Comparison of ENCODE assay signal across 1 cellular context in genomic region chr14:24141030-24141880, GRCh38.
TF ChIP-seq lines count a peak whose summit lies in the region.

Gene EMC9 (minus strand): TSS chr14:24141591. CDS start chr14:24141304, 287 bp downstream.

TF ChIP-seq in HepG2, 621 proteins besides CTCF, POLR2A, EP300 and RAD21 (continued from another document and continues in another):
- TF ChIP-seq HOMEZ (CRISPR knock-in tag; IDR thresholded peaks at IDR 0.05; ENCODE audit: low read depth) = peak; percentile 97
- peak; percentile 64 for TF ChIP-seq ZNF276 (CRISPR knock-in tag; IDR thresholded peaks at IDR 0.05; ENCODE audit: low read depth)
- peak; percentile 88 for TF ChIP-seq ZBTB4 (CRISPR knock-in tag; IDR thresholded peaks at IDR 0.05; ENCODE audit: borderline replicate concordance)
- no peak; the same call in 1 of the 2 replicates for TF ChIP-seq ETV6 (CRISPR knock-in tag; conservative IDR thresholded peaks at IDR 0.05)
- peak; percentile 98 for TF ChIP-seq TERF1 (CRISPR knock-in tag; IDR thresholded peaks at IDR 0.05)
- peak; percentile 75 for TF ChIP-seq SRSF1 (optimal IDR thresholded peaks at IDR 0.05; ENCODE audit: low read depth, low read length)
- TF ChIP-seq MIER2 (CRISPR knock-in tag; IDR thresholded peaks at IDR 0.05) = no peak
- peak; percentile 89 for TF ChIP-seq IRF2 (CRISPR knock-in tag; IDR thresholded peaks at IDR 0.05)
- peak; percentile 7 for TF ChIP-seq ADNP (CRISPR knock-in tag; IDR thresholded peaks at IDR 0.05)
- peak; percentile 94 for TF ChIP-seq HOXA5 (CRISPR knock-in tag; IDR thresholded peaks at IDR 0.05)
- TF ChIP-seq ELF3 (CRISPR knock-in tag; IDR thresholded peaks at IDR 0.05) = peak; percentile 84
- peak; percentile 50 for TF ChIP-seq RBM39 (IDR thresholded peaks at IDR 0.05; ENCODE audit: low read depth, low read length, poor library complexity, severe bottlenecking)
- TF ChIP-seq HCFC1 (IDR thresholded peaks at IDR 0.05; ENCODE audit: low read depth, low read length) = peak; percentile 5; the same call in 1 of the 2 replicates
- peak; percentile 90 for TF ChIP-seq ZNF570 (CRISPR knock-in tag; IDR thresholded peaks at IDR 0.05; ENCODE audit: borderline replicate concordance)
- TF ChIP-seq ZNF281 (CRISPR knock-in tag; IDR thresholded peaks at IDR 0.05; ENCODE audit: borderline replicate concordance) = peak; percentile 97
- TF ChIP-seq FOXO4 (CRISPR knock-in tag; conservative IDR thresholded peaks at IDR 0.05) = no peak
- no peak for TF ChIP-seq CENPX (CRISPR knock-in tag; IDR thresholded peaks at IDR 0.05)
- TF ChIP-seq SAP130 (CRISPR knock-in tag; IDR thresholded peaks at IDR 0.05; ENCODE audit: low read depth) = peak; percentile 97
- TF ChIP-seq ZNF501 (CRISPR knock-in tag; IDR thresholded peaks at IDR 0.05) = no peak
- TF ChIP-seq TBX2 (CRISPR knock-in tag; IDR thresholded peaks at IDR 0.05; ENCODE audit: borderline replicate concordance) = peak; percentile 96
- no peak for TF ChIP-seq NR3C1 (CRISPR knock-in tag; IDR thresholded peaks at IDR 0.05)
- TF ChIP-seq ATF6 (CRISPR knock-in tag; conservative IDR thresholded peaks at IDR 0.05) = peak; percentile 89; the same call in 1 of the 2 replicates
- TF ChIP-seq KAT2B (IDR thresholded peaks at IDR 0.05; ENCODE audit: borderline replicate concordance, low read depth, low read length) = no peak
- no peak for TF ChIP-seq ZFP36L2 (CRISPR knock-in tag; IDR thresholded peaks at IDR 0.05)
- peak; percentile 99 for TF ChIP-seq POGK (CRISPR knock-in tag; conservative IDR thresholded peaks at IDR 0.05)
- peak; percentile 84 for TF ChIP-seq THAP11 (CRISPR knock-in tag; IDR thresholded peaks at IDR 0.05)
- peak; percentile 94 for TF ChIP-seq ZHX1 (CRISPR knock-in tag; IDR thresholded peaks at IDR 0.05; ENCODE audit: low read depth)
- TF ChIP-seq GLI4 (CRISPR knock-in tag; IDR thresholded peaks at IDR 0.05; ENCODE audit: borderline replicate concordance) = peak; percentile 99
- TF ChIP-seq E2F5 (CRISPR knock-in tag; conservative IDR thresholded peaks at IDR 0.05) = peak; percentile 88
- TF ChIP-seq PBX2 (CRISPR knock-in tag; IDR thresholded peaks at IDR 0.05) = peak; percentile 92
- TF ChIP-seq ZBTB3 (CRISPR knock-in tag; IDR thresholded peaks at IDR 0.05; ENCODE audit: borderline replicate concordance, low read depth) = peak; percentile 94
- TF ChIP-seq CHD2 (IDR thresholded peaks at IDR 0.05; ENCODE audit: low read depth, low read length) = no peak
- TF ChIP-seq NCOA2 (CRISPR knock-in tag; IDR thresholded peaks at IDR 0.05) = peak; percentile 54
